Comparison of ENCODE assay signal across 19 cellular contexts in the genomic region with DNA sequence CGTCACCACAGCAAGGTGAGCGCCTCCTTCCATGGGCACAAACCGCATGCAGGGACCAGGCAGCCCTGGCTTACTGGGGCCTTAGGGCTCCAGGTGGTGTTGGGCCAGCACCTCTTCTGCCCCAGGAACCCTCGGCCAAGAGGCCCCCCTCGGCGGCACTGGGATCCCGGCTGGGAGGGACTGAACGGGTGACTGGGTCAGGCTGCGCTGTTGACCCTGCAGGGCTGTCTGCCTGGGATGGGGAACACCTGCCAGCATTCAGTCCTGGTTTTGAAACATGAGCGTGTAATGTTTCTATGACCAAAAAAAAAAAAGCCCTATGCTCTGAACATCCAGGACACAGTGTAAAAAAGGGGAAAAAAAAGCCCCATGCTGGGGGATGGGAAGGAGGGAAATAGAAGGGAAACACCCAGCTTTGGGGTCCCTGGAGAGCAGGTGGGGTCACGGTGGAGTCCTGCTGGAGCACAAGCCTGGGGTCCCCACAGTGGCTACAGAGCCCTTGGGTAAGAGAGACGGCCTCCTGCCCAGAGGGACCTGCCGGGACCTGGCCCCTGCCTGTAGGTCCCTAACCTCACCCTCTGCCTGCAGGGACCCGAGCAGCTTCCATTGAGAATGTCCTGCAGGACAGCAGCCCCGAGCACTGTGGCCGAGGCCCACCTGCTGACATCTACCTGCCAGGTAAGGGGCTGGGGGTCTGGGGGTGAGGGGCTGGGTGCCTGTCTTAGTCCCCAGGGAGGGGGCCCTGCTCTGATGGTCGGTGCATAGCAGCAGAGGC. TPM values are rescaled to one million over a fixed set of nuclear protein-coding genes. Genes with fewer than 3 reads are reported as not detected.
DNase-seq lines count a peak whose midpoint lies in the region; ATAC-seq and TF ChIP-seq lines count a peak whose summit lies in the region.
"Had no signal": no experiment of that assay in that cellular context is flagged by ENCODE, and none has a peak within 500 bp of the region (broad histone marks: within the 10 kb centered on the region; RNA-seq: fewer than 3 reads in every experiment).

No MANE protein-coding gene starts in this region.

- H3K56ac ChIP-seq in H9 (ENCODE audit: insufficient read length, low read depth, low read length), result no peak overlapping the region

- no CpG with 5 or more reads among the region's 17 CpGs for WGBS in H9 (ENCODE audit: extremely low coverage, insufficient read length, low lambda C conversion rate)

- 0 out of 3 replicates have a peak, but pooled peaks have one; percentile 7 for TF ChIP-seq CTCF in H9 (conservative IDR thresholded peaks at IDR 0.05)
- TF ChIP-seq CTCF in gastrocnemius medialis (IDR thresholded peaks at IDR 0.05 in 4 of 5, conservative IDR thresholded peaks at IDR 0.05 in 1 of 5), result no peak

- H3K4me1 ChIP-seq in H9 (ENCODE audit: insufficient read depth, low read length) (no peaks in the 10 kb centered on the region), gastrocnemius medialis (peaks cover 19 to 33% of the 10 kb centered on the region in 2 donors)

- no peak for TF ChIP-seq POLR2A in gastrocnemius medialis (IDR thresholded peaks at IDR 0.05)

- no peak overlapping the region for H3T11ph ChIP-seq in H9 (ENCODE audit: low read length)

- no peaks in the 10 kb centered on the region for H3K79me2 ChIP-seq in H9 (ENCODE audit: insufficient read depth, low read length)

- H2BK12ac ChIP-seq in H9 (ENCODE audit: insufficient read length, low read depth, low read length), result no peak overlapping the region

- no peaks in the 10 kb centered on the region for H3K23me2 ChIP-seq in H9 (ENCODE audit: insufficient read length, low read depth, low read length, poor library complexity, severe bottlenecking)

- H2BK5ac ChIP-seq in H9 (ENCODE audit: insufficient read length, low read length), result no peak overlapping the region

- H3K36me3 ChIP-seq in gastrocnemius medialis, result peaks cover 0 to 41% of the 10 kb centered on the region in 2 donors
- H3K36me3 ChIP-seq: ovary had no signal

- no peaks in the 10 kb centered on the region for H3K4me1 Mint-ChIP-seq in H9
- H3K4me1 Mint-ChIP-seq in activated naive CD8-positive, alpha-beta T cell treated with anti-CD3 and anti-CD28 coated beads for 36 hours, result peaks cover 12% of the 10 kb centered on the region
- H3K4me1 Mint-ChIP-seq: memory B cell had no signal

- no peak overlapping the region for H2BK120ac ChIP-seq in H9 (ENCODE audit: low read depth, low read length, poor library complexity, severe bottlenecking)

- intact Hi-C loops in gastrocnemius medialis (cut with DNase I; ENCODE audit: low total_unique reads), result no loop called here

- no peak overlapping the region for H3K4me3 ChIP-seq in gastrocnemius medialis
- H3K4me3 ChIP-seq: GM12878, ovary, transverse colon had no signal

- H4K8ac ChIP-seq in H9 (replicated peaks; ENCODE audit: insufficient read length, low read depth, low read length), result no peak overlapping the region

- no peaks in the 10 kb centered on the region for H4K20me1 ChIP-seq in H9 (ENCODE audit: control insufficient read depth, insufficient read depth, insufficient read length)

- H3K23ac ChIP-seq in H9 (ENCODE audit: insufficient read length, low read depth, low read length), result no peak overlapping the region

- H3K79me1 ChIP-seq in H9 (ENCODE audit: insufficient read depth, low read depth, low read length, poor library complexity, severe bottlenecking), result no peaks in the 10 kb centered on the region

- no peak overlapping the region for H4K91ac ChIP-seq in H9 (ENCODE audit: insufficient read length, low read depth, low read length)

- no peak overlapping the region for H3K4me3 Mint-ChIP-seq in H9
- no peak overlapping the region for H3K4me3 Mint-ChIP-seq in activated naive CD8-positive, alpha-beta T cell treated with anti-CD3 and anti-CD28 coated beads for 36 hours
- H3K4me3 Mint-ChIP-seq: activated CD4-positive, alpha-beta T cell treated with anti-CD3 and anti-CD28 coated beads for 36 hours; memory B cell had no signal

- DNase-seq in H9 (no peak), gastrocnemius medialis (peak in 1 of 2 donors; percentile 12), medulla oblongata (ENCODE audit: extremely low spot score) (no peak)
- DNase-seq in activated naive CD8-positive, alpha-beta T cell treated with anti-CD3 and anti-CD28 coated beads for 36 hours, result no peak
- no peak for DNase-seq in activated naive CD4-positive, alpha-beta T cell (lab: John Stamatoyannopoulos, UW)
- DNase-seq: DMS79, foreskin keratinocyte, GOT3, Karpas-422, NCI-H2029, transverse colon had no signal

- H3K27me3 ChIP-seq in H9 (ENCODE audit: insufficient read depth, low read length), result no peaks in the 10 kb centered on the region
- no peaks in the 10 kb centered on the region for H3K27me3 ChIP-seq in layer of hippocampus (ENCODE audit: control insufficient read depth, insufficient read depth, low read length)
- H3K27me3 ChIP-seq in gastrocnemius medialis, result no peaks in the 10 kb centered on the region
- H3K27me3 ChIP-seq: foreskin keratinocyte, ovary, transverse colon had no signal

- H3K9ac ChIP-seq in H9 (ENCODE audit: extremely low read depth, insufficient read length, low read length), result no peak overlapping the region

- H2BK20ac ChIP-seq in H9 (ENCODE audit: low read depth, low read length, poor library complexity, severe bottlenecking), result no peak overlapping the region

- no peak overlapping the region for H2BK15ac ChIP-seq in H9 (ENCODE audit: low read depth, low read length)

- no peaks in the 10 kb centered on the region for H3K9me3 ChIP-seq in H9 (ENCODE audit: control insufficient read depth, low read depth, low read length)
- H3K9me3 ChIP-seq in gastrocnemius medialis, result no peaks in the 10 kb centered on the region
- H3K9me3 ChIP-seq: ovary, transverse colon had no signal

- peak in 1 of 2 donors; percentile 32 for ATAC-seq in gastrocnemius medialis
- ATAC-seq in GM21381 (IDR thresholded peaks at IDR 0.05; ENCODE audit: unreplicated experiment), result no peak
- ATAC-seq: GM12878 had no signal

- peak overlapping the region in 2 of 3 experiments; percentile 18 to 71; a peak in 2 of 7 replicates for H3K27ac Mint-ChIP-seq in H9
- H3K27ac Mint-ChIP-seq in activated naive CD8-positive, alpha-beta T cell treated with anti-CD3 and anti-CD28 coated beads for 36 hours, result peak overlapping the region; percentile 45
- H3K27ac Mint-ChIP-seq: activated CD4-positive, alpha-beta T cell treated with anti-CD3 and anti-CD28 coated beads for 36 hours; activated T-helper 2 cell treated with anti-CD3 and anti-CD28 coated beads, Interferon-gamma antibody, Interleukin-2, Interleukin-4, amounts not matched to agents 10 μg/mL and 5 μg/mL and 100 μg/mL, durations not matched to agents 14 hours and 24 hours and 36 hours; memory B cell had no signal

- in situ Hi-C loops in gastrocnemius medialis (cut with MboI; ENCODE audit: low sequenced_read_pairs in 4 of 4), result no loop called here

- H3K27me3 Mint-ChIP-seq in H9 (ENCODE audit: low read depth), result no peaks in the 10 kb centered on the region
- no peaks in the 10 kb centered on the region for H3K27me3 Mint-ChIP-seq in activated naive CD8-positive, alpha-beta T cell treated with anti-CD3 and anti-CD28 coated beads for 36 hours
- H3K27me3 Mint-ChIP-seq: activated CD4-positive, alpha-beta T cell treated with anti-CD3 and anti-CD28 coated beads for 36 hours; memory B cell had no signal

- H3K27ac ChIP-seq in H9 (ENCODE audit: insufficient read length, low read depth, low read length) (no peak overlapping the region), layer of hippocampus (ENCODE audit: low read depth, low read length) (peak overlapping the region; percentile 42), gastrocnemius medialis (peak overlapping the region; percentile 57 to 85 (median 70))
- H3K27ac ChIP-seq: foreskin keratinocyte had no signal

- no peak overlapping the region for H3K18ac ChIP-seq in H9 (ENCODE audit: insufficient read length, low read depth, low read length)

- peaks cover 2 to 36% (median 26%) of the 10 kb centered on the region in 3 experiments; a peak in 6 of 7 replicates for H3K36me3 Mint-ChIP-seq in H9 (ENCODE audit: insufficient read depth in 1 of 3, low read depth in 3 of 3)
- H3K36me3 Mint-ChIP-seq in activated naive CD8-positive, alpha-beta T cell treated with anti-CD3 and anti-CD28 coated beads for 36 hours, result peaks cover 6% of the 10 kb centered on the region

- no peak overlapping the region for H3K4ac ChIP-seq in H9 (ENCODE audit: low read depth, low read length)

- no peak overlapping the region for H3K4me2 ChIP-seq in H9 (ENCODE audit: insufficient read depth, insufficient read length, low read length)

- no peak overlapping the region for H2AK5ac ChIP-seq in H9 (ENCODE audit: insufficient read length, low read length)

- no peak overlapping the region for H2AFZ ChIP-seq in H9 (ENCODE audit: low read length)

- no peak overlapping the region for H3K14ac ChIP-seq in H9 (ENCODE audit: insufficient read depth, low read length)

- H3K9me3 Mint-ChIP-seq in H9, result no peaks in the 10 kb centered on the region
- no peaks in the 10 kb centered on the region for H3K9me3 Mint-ChIP-seq in activated naive CD8-positive, alpha-beta T cell treated with anti-CD3 and anti-CD28 coated beads for 36 hours
- H3K9me3 Mint-ChIP-seq: activated T-helper 2 cell treated with anti-CD3 and anti-CD28 coated beads, Interferon-gamma antibody, Interleukin-2, Interleukin-4, amounts not matched to agents 10 μg/mL and 5 μg/mL and 100 μg/mL, durations not matched to agents 14 hours and 24 hours and 36 hours; memory B cell had no signal

- H4K5ac ChIP-seq in H9 (ENCODE audit: insufficient read length, low read depth, low read length), result no peak overlapping the region

RNA-seq across cellular contexts. Expression of gene NUDT16L1, which starts 9.9 kb away (rescaled TPM):
- total RNA-seq in H9 (2021), result 49.4 and 50.0 TPM in 2 replicates
- 10 to 100 TPM; 26.5 to 29.1 TPM for total RNA-seq in activated naive CD8-positive, alpha-beta T cell treated with anti-CD3 and anti-CD28 coated beads for 36 hours
- 10 to 100 TPM in 1 of 4 donors, 1 to 10 TPM in 3; 7.4 to 10.2 (median 8.8) TPM for total RNA-seq in gastrocnemius medialis

RNA-seq across cellular contexts. Expression of gene ANKS3, which starts 50.6 kb away (rescaled TPM):
- total RNA-seq in H9 (2021) (27.3 and 32.0 TPM in 2 replicates), gastrocnemius medialis (10 to 100 TPM in 1 of 4 donors, 1 to 10 TPM in 3; 6.7 to 16.6 (median 9.0) TPM)
- 10 to 100 TPM; 12.1 to 16.1 TPM for total RNA-seq in activated naive CD8-positive, alpha-beta T cell treated with anti-CD3 and anti-CD28 coated beads for 36 hours

RNA-seq across cellular contexts. Expression of gene DNAAF8, which starts 50.9 kb away (rescaled TPM):
- 0.33 and 0.39 TPM in 2 replicates for total RNA-seq in H9 (2021)
- total RNA-seq in activated naive CD8-positive, alpha-beta T cell treated with anti-CD3 and anti-CD28 coated beads for 36 hours, result under 1 TPM; 0.10 to 0.62 TPM
- 1 to 10 TPM in 2 of 4 donors, under 1 TPM in 2; 0.44 to 1.2 (median 0.91) TPM for total RNA-seq in gastrocnemius medialis
- total RNA-seq: epithelial cell of proximal tubule had no signal

RNA-seq across cellular contexts. Expression of gene MGRN1, which starts 58.8 kb away (rescaled TPM):
- total RNA-seq in H9 (2021) (91.6 and 93.9 TPM in 2 replicates), gastrocnemius medialis (10 to 100 TPM; 33.8 to 62.9 (median 55.0) TPM)
- 10 to 100 TPM; 63.7 to 64.3 TPM for total RNA-seq in activated naive CD8-positive, alpha-beta T cell treated with anti-CD3 and anti-CD28 coated beads for 36 hours
